Comparison of ENCODE assay signal across 9 cellular contexts in genomic region chr11:44977493-44977984, GRCh38. TPM values are rescaled to one million over a fixed set of nuclear protein-coding genes. Genes with fewer than 3 reads are reported as not detected.
DNase-seq lines count a peak whose midpoint lies in the region; ATAC-seq and TF ChIP-seq lines count a peak whose summit lies in the region.
"Had no signal": no experiment of that assay in that cellular context is flagged by ENCODE, and none has a peak within 500 bp of the region (broad histone marks: within the 10 kb centered on the region; RNA-seq: fewer than 3 reads in every experiment).

No MANE protein-coding gene starts in this region.

- CTCF ChIA-PET in naive thymus-derived CD4-positive, alpha-beta T cell (lab: Charles Lee): interaction anchor here (0.6 to 1.4 kb wide), 3 partner anchors 41 to 453 kb away, joined by 3 read pairs; no protein-coding TSS in a partner anchor

- no peak overlapping the region for H3K27ac ChIP-seq in DND-41 (ENCODE audit: low read length)
- no peak overlapping the region for H3K27ac ChIP-seq in naive thymus-derived CD4-positive, alpha-beta T cell (ENCODE audit: low read depth, low read length)

- intact Hi-C loops in naive thymus-derived CD4-positive, alpha-beta T cell (cut with micrococcal nuclease): loop anchor here in 1 of 2 donors (10.0 kb wide), 1 partner anchor 57 kb away; no protein-coding TSS in a partner anchor

- H3K4me3 Mint-ChIP-seq in naive thymus-derived CD4-positive, alpha-beta T cell: peak overlapping the region in 2 of 10 donors; percentile 64 to 71

- no peak overlapping the region for H2AFZ ChIP-seq in DND-41 (ENCODE audit: low read depth, low read length)

- no peaks in the 10 kb centered on the region for H3K27me3 Mint-ChIP-seq in naive thymus-derived CD4-positive, alpha-beta T cell

- H3K4me2 ChIP-seq in DND-41 (ENCODE audit: insufficient read depth, low read length): no peak overlapping the region

- no peaks in the 10 kb centered on the region for H3K36me3 ChIP-seq in DND-41 (ENCODE audit: insufficient read depth, low read length)
- no peaks in the 10 kb centered on the region for H3K36me3 ChIP-seq in naive thymus-derived CD4-positive, alpha-beta T cell (ENCODE audit: control insufficient read depth in 2 of 3, insufficient read depth in 3 of 3, low read length in 3 of 3)

- H3K4me1 ChIP-seq in DND-41 (ENCODE audit: insufficient read depth, low read length): peaks cover 3% of the 10 kb centered on the region; the same call in 1 of the 2 replicates
- peaks cover 23 to 47% of the 10 kb centered on the region in 2 donors for H3K4me1 ChIP-seq in naive thymus-derived CD4-positive, alpha-beta T cell (ENCODE audit: control insufficient read depth in 2 of 2, insufficient read depth in 2 of 2, low read length in 2 of 2)

- peak; percentile 28 for DNase-seq in DND-41
- DNase-seq in LNCaP clone FGC (ENCODE audit: low read depth): peak; percentile 55
- DNase-seq in cardiac fibroblast (ENCODE audit: low read depth in 2 of 2): peak in 1 of 2 donors; percentile 68
- peak in 4 of 9 donors; percentile 11 to 30 (median 22) for DNase-seq in naive thymus-derived CD4-positive, alpha-beta T cell
- no peak for DNase-seq in RKO (ENCODE audit: low spot score)
- no peak for DNase-seq in stimulated activated CD4-positive, alpha-beta T cell treated with anti-CD3 and anti-CD28 coated beads, Interleukin-2, amount 100 ng/mL, for 48 hours
- DNase-seq: activated gamma-delta T cell treated with Interleukin-2 at 50 U/mL for 16 hours, NCI-H510A treated with DMSO at 0.1 percent for 48 hours had no signal

- H3K9ac ChIP-seq in DND-41 (ENCODE audit: low read depth, low read length): no peak overlapping the region

- no peaks in the 10 kb centered on the region for H3K9me3 ChIP-seq in DND-41 (ENCODE audit: insufficient read depth, low read length, severe bottlenecking)
- H3K9me3 ChIP-seq in naive thymus-derived CD4-positive, alpha-beta T cell (ENCODE audit: control insufficient read depth in 2 of 3, low read length in 3 of 3): no peaks in the 10 kb centered on the region

- no peaks in the 10 kb centered on the region for H3K9me3 Mint-ChIP-seq in naive thymus-derived CD4-positive, alpha-beta T cell

- TF ChIP-seq CTCF in DND-41 (IDR thresholded peaks at IDR 0.05; ENCODE audit: borderline replicate concordance, extremely low read depth, low read length, poor library complexity, severe bottlenecking) (peak; percentile 42), LNCaP clone FGC (IDR thresholded peaks at IDR 0.05; ENCODE audit: control insufficient read depth, extremely low read depth, insufficient read depth) (peak; percentile 52), cardiac fibroblast (IDR thresholded peaks at IDR 0.05; ENCODE audit: low read depth, low read length) (peak; percentile 27)

- H3K36me3 Mint-ChIP-seq in naive thymus-derived CD4-positive, alpha-beta T cell: no peaks in the 10 kb centered on the region

- H3K4me1 Mint-ChIP-seq in naive thymus-derived CD4-positive, alpha-beta T cell: peaks cover 0 to 12% (median 4%) of the 10 kb centered on the region in 7 donors

- no peak overlapping the region for H3K4me3 ChIP-seq in DND-41 (ENCODE audit: low read depth in 1 of 2, low read length in 2 of 2)
- H3K4me3 ChIP-seq in LNCaP clone FGC (ENCODE audit: low read depth, low read length): no peak overlapping the region; the same call in 1 of the 2 replicates
- no peak overlapping the region for H3K4me3 ChIP-seq in cardiac fibroblast (replicated peaks in 1 of 2; ENCODE audit: low read depth in 2 of 2, low read length in 2 of 2)
- H3K4me3 ChIP-seq in naive thymus-derived CD4-positive, alpha-beta T cell (ENCODE audit: low read length): no peak overlapping the region

- no peaks in the 10 kb centered on the region for H3K79me2 ChIP-seq in DND-41 (ENCODE audit: insufficient read depth, low read length)

- ATAC-seq in DND-41 (ENCODE audit: insufficient read depth, low read depth): peak; percentile 60
- peak; percentile 39 for ATAC-seq in naive thymus-derived CD4-positive, alpha-beta T cell
- ATAC-seq in HG03469 (IDR thresholded peaks at IDR 0.05; ENCODE audit: unreplicated experiment): no peak

- H3K27ac Mint-ChIP-seq in naive thymus-derived CD4-positive, alpha-beta T cell: peak overlapping the region in 3 of 9 donors; percentile 7 to 33 (median 30)

- H4K20me1 ChIP-seq in DND-41 (ENCODE audit: insufficient read depth, low read length): no peaks in the 10 kb centered on the region

- POLR2A ChIA-PET in naive thymus-derived CD4-positive, alpha-beta T cell (lab: Charles Lee): no interaction called here

- H3K27me3 ChIP-seq in DND-41 (ENCODE audit: insufficient read depth, low read length, poor library complexity): no peaks in the 10 kb centered on the region
- H3K27me3 ChIP-seq in naive thymus-derived CD4-positive, alpha-beta T cell (ENCODE audit: control insufficient read depth in 2 of 2, insufficient read depth in 2 of 2, low read length in 2 of 2): no peaks in the 10 kb centered on the region

RNA-seq across cellular contexts. Expression of gene TP53I11, which starts 26.9 kb away (rescaled TPM):
- 1 to 10 TPM in 3 of 5 experiments, under 1 TPM in 2; 0.40 to 7.6 (median 2.0) TPM for total RNA-seq in naive thymus-derived CD4-positive, alpha-beta T cell
- polyA plus RNA-seq in naive thymus-derived CD4-positive, alpha-beta T cell: 1 to 10 TPM in 1 of 2 donors, under 1 TPM in 1; 0.35 to 1.2 TPM

Comparison
In these comparisons a context has a peak if more than half of its experiments do, and no peak if none do; other contexts are left out.
1. DNase-seq: peak in DND-41 (single experiment) and LNCaP clone FGC (single experiment); none in RKO (single experiment) and stimulated activated CD4-positive, alpha-beta T cell treated with anti-CD3 and anti-CD28 coated beads, Interleukin-2, amount 100 ng/mL, for 48 hours (0 of 2).
2. Peak in every context shown above with its lines, with median percentiles within 50 percentile points of each other: CTCF ChIP-seq.